Comparison of ENCODE assay signal across 18 cellular contexts in genomic region chr7:143367972-143368371, GRCh38. TPM values are rescaled to one million over a fixed set of nuclear protein-coding genes. Genes with fewer than 3 reads are reported as not detected.
DNase-seq lines count a peak whose midpoint lies in the region; ATAC-seq, FAIRE-seq and TF ChIP-seq lines count a peak whose summit lies in the region.
"Had no signal": no experiment of that assay in that cellular context is flagged by ENCODE, and none has a peak within 500 bp of the region (broad histone marks: within the 10 kb centered on the region; RNA-seq: fewer than 3 reads in every experiment).

No MANE protein-coding gene starts in this region.

- TF ChIP-seq CTCF in breast epithelium (IDR thresholded peaks at IDR 0.05) (no peak), natural killer cell (IDR thresholded peaks at IDR 0.05) (no peak)

- peaks cover 0 to 8% of the 10 kb centered on the region in 2 donors for H3K27me3 ChIP-seq in breast epithelium

- no peaks in the 10 kb centered on the region for H3K9me3 ChIP-seq in breast epithelium

- no peak overlapping the region for H3K4me3 Mint-ChIP-seq in natural killer cell

- ATAC-seq in natural killer cell (no peak), HG02884 (IDR thresholded peaks at IDR 0.05; ENCODE audit: unreplicated experiment) (no peak)

- no peak for FAIRE-seq in GM19239 (lab: Jason Lieb, UNC)
- FAIRE-seq: endothelial cell of umbilical vein had no signal

- H3K27ac Mint-ChIP-seq in natural killer cell = no peak overlapping the region
- H3K27ac Mint-ChIP-seq: brain had no signal

- intact Hi-C loops in breast epithelium (cut with DNase I; ENCODE audit: low total_unique reads) = no loop called here
- intact Hi-C loops in natural killer cell (cut with micrococcal nuclease) = no loop called here

- H3K4me1 ChIP-seq in breast epithelium = no peaks in the 10 kb centered on the region

- no peaks in the 10 kb centered on the region for H3K36me3 Mint-ChIP-seq in natural killer cell
- H3K36me3 Mint-ChIP-seq: brain had no signal

- H3K27ac ChIP-seq in breast epithelium = no peak overlapping the region

- H3K4me1 Mint-ChIP-seq in natural killer cell = peaks cover 24 to 25% of the 10 kb centered on the region in 2 donors

- no peaks in the 10 kb centered on the region for H3K36me3 ChIP-seq in breast epithelium

- H3K9me3 Mint-ChIP-seq in natural killer cell = no peaks in the 10 kb centered on the region

- H3K27me3 Mint-ChIP-seq in natural killer cell (ENCODE audit: low read depth in 2 of 2) = peaks cover 20 to 22% of the 10 kb centered on the region in 2 donors

- DNase-seq in Daoy (ENCODE audit: low read depth) = peak; percentile 88
- peak; percentile 96 for DNase-seq in M059J (ENCODE audit: low read depth)
- peak; percentile 66 to 79 for DNase-seq in breast epithelium (ENCODE audit: low spot score in 2 of 2)
- peak; percentile 85 for DNase-seq in myocyte (ENCODE audit: low read depth)
- no peak for DNase-seq in activated naive CD4-positive, alpha-beta T cell treated with anti-CD3 and anti-CD28 coated beads, Interleukin-2, amount 50 U/mL, for 16 hours
- DNase-seq in natural killer cell = no peak
- DNase-seq in GM19239 (ENCODE audit: insufficient read length, low spot score) = no peak
- DNase-seq: activated CD4-positive, CD25-positive, alpha-beta regulatory T cell; mesenchymal stem cell; MV-4-11; NCI-H446; SIG-M5; stimulated activated CD4-positive, alpha-beta T cell treated with anti-CD3 and anti-CD28 coated beads, Interleukin-4, amount 100 ng/mL, for 1 hour; stimulated activated naive CD4-positive, alpha-beta T cell treated with Interleukin-2 at 50 U/mL for 16 hours had no signal

- TF ChIP-seq POLR2A in breast epithelium (IDR thresholded peaks at IDR 0.05) = no peak

- H3K4me3 ChIP-seq in breast epithelium = no peak overlapping the region

RNA-seq across cellular contexts. Expression of gene FAM131B, which starts 5.5 kb away (rescaled TPM):
- 2.2 and 4.0 TPM in 2 replicates for total RNA-seq in Daoy (2014; rRNA removed; shearing (Covaris generic))
- total RNA-seq in M059J (2014; rRNA removed; shearing (Covaris generic)) = 0.79 and 1.5 TPM in 2 replicates
- total RNA-seq in breast epithelium = 1 to 10 TPM in 1 of 3 donors, under 1 TPM in 2; 0.48 to 2.3 (median 0.73) TPM
- 1.1 and 1.5 TPM in 2 replicates for total RNA-seq in myocyte
- polyA plus RNA-seq in myocyte (2012) = 2.0 TPM
- total RNA-seq in natural killer cell = 1 to 10 TPM; 2.3 to 2.8 (median 2.5) TPM

RNA-seq across cellular contexts. Expression of gene ZYX, which starts 13.2 kb away (rescaled TPM):
- 121 and 128 TPM in 2 replicates for total RNA-seq in Daoy (2014; rRNA removed; shearing (Covaris generic))
- 75.9 and 108 TPM in 2 replicates for total RNA-seq in M059J (2014; rRNA removed; shearing (Covaris generic))
- total RNA-seq in breast epithelium (10 to 100 TPM; 60.2 to 61.0 (median 60.4) TPM), myocyte (80.1 and 82.6 TPM in 2 replicates), natural killer cell (100 to 1,000 TPM; 168 to 219 (median 186) TPM)
- polyA plus RNA-seq in myocyte (2012) = 322 TPM

RNA-seq across cellular contexts. Expression of gene EPHA1, which starts 40.7 kb away (rescaled TPM):
- 0.09 TPM in 1 of 2 replicates, not detected in the other for total RNA-seq in Daoy (2014; rRNA removed; shearing (Covaris generic))
- total RNA-seq in M059J (2014; rRNA removed; shearing (Covaris generic)) = 0.20 and 0.30 TPM in 2 replicates
- total RNA-seq in breast epithelium (10 to 100 TPM in 2 of 3 donors, not detected in 1; 11.8 to 15.4 TPM), myocyte (not detected in 2 replicates), natural killer cell (1 to 10 TPM in 2 of 3 donors, not detected in 1; 1.0 to 1.2 TPM)
- polyA plus RNA-seq in myocyte (2012) = 3.3 TPM
- total RNA-seq: endothelial cell of umbilical vein had no signal

RNA-seq across cellular contexts. Expression of gene CLCN1, which starts 52.1 kb away (rescaled TPM):
- 0.23 TPM in 1 of 2 replicates, not detected in the other for total RNA-seq in Daoy (2014; rRNA removed; shearing (Covaris generic))
- not detected in 2 replicates for total RNA-seq in M059J (2014; rRNA removed; shearing (Covaris generic))
- under 1 TPM in 1 of 3 donors, not detected in 2; 0.29 TPM for total RNA-seq in breast epithelium
- not detected in 2 replicates for total RNA-seq in myocyte
- polyA plus RNA-seq in myocyte (2012) = not detected
- total RNA-seq in natural killer cell = under 1 TPM in 2 of 3 donors, not detected in 1; 0.16 to 0.19 TPM
- total RNA-seq: endothelial cell of umbilical vein had no signal
- polyA plus RNA-seq: BJ, endothelial cell of umbilical vein had no signal

Comparison
In these comparisons a context has a peak if more than half of its experiments do, and no peak if none do; other contexts are left out.
1. DNase-seq: peak in Daoy (single experiment), M059J (single experiment), breast epithelium (2 of 2) and myocyte (single experiment); none in activated naive CD4-positive, alpha-beta T cell treated with anti-CD3 and anti-CD28 coated beads, Interleukin-2, amount 50 U/mL, for 16 hours (single experiment), natural killer cell (single experiment) and GM19239 (single experiment).